20 cellular contexts compared by ENCODE assay signal in genomic region chr7:124940306-124940705, GRCh38.
"Had no signal": no experiment of that assay in that cellular context is flagged by ENCODE, and none has a peak within 500 bp of the region (broad histone marks: within the 10 kb centered on the region; RNA-seq: fewer than 3 reads in every experiment).

No MANE protein-coding gene starts in this region.

- H3K27me3 ChIP-seq: adrenal gland, right lobe of liver had no signal

- ATAC-seq: activated CD4-positive, alpha-beta T cell treated with anti-CD3 and anti-CD28 coated beads for 36 hours; effector memory CD8-positive, alpha-beta T cell; left ventricle myocardium superior; natural killer cell treated with Interleukin-12 subunit alpha and Interleukin-12 subunit beta and Interleukin-15 and Interleukin-18, amount 100 ng/mL, for 72 hours; right lobe of liver; T-helper 17 cell had no signal

- DNase-seq: activated CD4-positive, alpha-beta memory T cell treated with anti-CD3 and anti-CD28 coated beads, Interleukin-2, amount 10 ng/mL, durations not matched to agents 7 days and 5 days; activated CD4-positive, alpha-beta T cell treated with anti-CD3 and anti-CD28 coated beads for 36 hours; activated naive CD4-positive, alpha-beta T cell treated with anti-CD3 and anti-CD28 coated beads, Interleukin-2, amount 10 ng/mL, durations not matched to agents 7 days and 5 days; activated T-cell treated with anti-CD3 and anti-CD28 coated beads, Interleukin-2, amount 50 U/mL, for 24 hours; adrenal gland; caudate nucleus; effector memory CD8-positive, alpha-beta T cell; hippocampal formation; kidney; left ventricle myocardium superior; mesendoderm; right lobe of liver; stimulated activated CD4-positive, alpha-beta T cell treated with anti-CD3 and anti-CD28 coated beads, Interleukin-4, amount 100 ng/mL, for 4 hours; stimulated activated CD8-positive, alpha-beta memory T cell treated with anti-CD3 and anti-CD28 coated beads, Interleukin-4, amount 100 ng/mL, for 48 hours; stimulated activated naive CD4-positive, alpha-beta T cell treated with Interleukin-2 at 50 U/mL for 16 hours; T-helper 17 cell; trophoblast cell had no signal

- H3K36me3 ChIP-seq: adrenal gland, right lobe of liver had no signal

- H3K9me3 ChIP-seq: adrenal gland, right lobe of liver had no signal

- H3K27ac ChIP-seq: adrenal gland, epithelial cell of prostate, right lobe of liver had no signal

- H3K4me1 ChIP-seq: adrenal gland, right lobe of liver had no signal

- H3K4me3 ChIP-seq: adrenal gland, right lobe of liver, smooth muscle cell had no signal

- H3K4me2 ChIP-seq: smooth muscle cell had no signal
